Comparison of ENCODE assay signal across 9 cellular contexts in the genomic region with DNA sequence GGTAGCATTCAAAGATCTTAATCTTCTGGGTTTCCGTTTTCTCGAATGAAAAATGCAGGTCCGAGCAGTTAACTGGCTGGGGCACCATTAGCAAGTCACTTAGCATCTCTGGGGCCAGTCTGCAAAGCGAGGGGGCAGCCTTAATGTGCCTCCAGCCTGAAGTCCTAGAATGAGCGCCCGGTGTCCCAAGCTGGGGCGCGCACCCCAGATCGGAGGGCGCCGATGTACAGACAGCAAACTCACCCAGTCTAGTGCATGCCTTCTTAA. TPM values are rescaled to one million over a fixed set of nuclear protein-coding genes. Genes with fewer than 3 reads are reported as not detected.
A peak's percentile ranks its signal among the peaks of the same experiment; 100 is the strongest.
DNase-seq lines count a peak whose midpoint lies in the region; ATAC-seq and TF ChIP-seq lines count a peak whose summit lies in the region.
"Had no signal": no experiment of that assay in that cellular context is flagged by ENCODE, and none has a peak within 500 bp of the region (broad histone marks: within the 10 kb centered on the region; RNA-seq: fewer than 3 reads in every experiment).

A gene (minus strand): TSS at position 235 of the 267 bp plus-strand sequence. CDS start 34,833 bp downstream, outside the sequence.

- H3K4me1 ChIP-seq in left ventricle myocardium inferior (peaks cover 64% of the 10 kb centered on the region), vagina (peaks cover 44% of the 10 kb centered on the region)

- H3K9me3 ChIP-seq in left ventricle myocardium inferior (replicated peaks) (no peaks in the 10 kb centered on the region), vagina (no peaks in the 10 kb centered on the region)

- TF ChIP-seq CTCF in left ventricle myocardium inferior (IDR thresholded peaks at IDR 0.05; ENCODE audit: borderline replicate concordance) (no peak), MCF 10A (IDR thresholded peaks at IDR 0.05; ENCODE audit: unreplicated experiment) (no peak), mesothelial cell of epicardium (IDR thresholded peaks at IDR 0.05; ENCODE audit: unreplicated experiment) (no peak), vagina (IDR thresholded peaks at IDR 0.05) (no peak)

- peaks cover 33% of the 10 kb centered on the region for H3K36me3 Mint-ChIP-seq in MCF 10A (ENCODE audit: insufficient read depth, unreplicated experiment)
- H3K36me3 Mint-ChIP-seq in mesothelial cell of epicardium: peaks cover 6% of the 10 kb centered on the region

- CTCF ChIA-PET in MCF 10A (lab: Yijun Ruan, JAX): interaction anchor here (0.6 to 2.7 kb wide), 10 partner anchors 9 to 48 kb away, joined by 3 to 25 read pairs (median 4); a partner anchor contains a TSS

- H3K4me3 ChIP-seq in left ventricle myocardium inferior (peak within 1 kb of the TSS; percentile 92), vagina (peak within 1 kb of the TSS; percentile 95 to 99)

- H3K27me3 Mint-ChIP-seq in MCF 10A (ENCODE audit: insufficient read depth, unreplicated experiment): no peaks in the 10 kb centered on the region
- no peaks in the 10 kb centered on the region for H3K27me3 Mint-ChIP-seq in mesothelial cell of epicardium (ENCODE audit: low read depth)

- H3K4me1 Mint-ChIP-seq in MCF 10A (ENCODE audit: insufficient read depth, unreplicated experiment) (peaks cover 23% of the 10 kb centered on the region), mesothelial cell of epicardium (peaks cover 15% of the 10 kb centered on the region)

- POLR2A ChIA-PET in MCF 10A (lab: Yijun Ruan, JAX): interaction anchor here (0.6 to 7.2 kb wide), 23 partner anchors 11 to 920 kb away, joined by 3 to 340 read pairs (median 4); a partner anchor contains a TSS

- ATAC-seq in Right ventricle myocardium superior (ENCODE audit: poor library complexity): no peak

- BruUV-seq in MCF 10A (replicated peaks; lab: Mats Ljungman, UMichigan): no TSS peak

- no peaks in the 10 kb centered on the region for H3K27me3 ChIP-seq in left ventricle myocardium inferior (ENCODE audit: low read depth)
- H3K27me3 ChIP-seq in vagina: no peaks in the 10 kb centered on the region

- H3K4me3 Mint-ChIP-seq in MCF 10A (ENCODE audit: unreplicated experiment) (peak within 1 kb of the TSS; percentile 92), mesothelial cell of epicardium (peak within 1 kb of the TSS; percentile 94)

- DNase-seq in left ventricle myocardium inferior: no peak
- DNase-seq in Right ventricle myocardium superior: no peak
- no peak for DNase-seq in MCF 10A (ENCODE audit: unreplicated experiment)
- DNase-seq in mesothelial cell of epicardium (ENCODE audit: low spot score in 2 of 2, unreplicated experiment in 2 of 2): no peak
- no peak for DNase-seq in vagina (ENCODE audit: extremely low spot score in 2 of 2)
- no peak for DNase-seq in NCI-H2029 treated with DMSO at 0.1 percent for 48 hours (lab: John Stamatoyannopoulos, UW)
- DNase-seq in KG1 (lab: John Stamatoyannopoulos, UW): no peak
- no peak for DNase-seq in NCI-H2227 (lab: John Stamatoyannopoulos, UW; ENCODE audit: unreplicated experiment)

- H3K36me3 ChIP-seq in left ventricle myocardium inferior (peaks cover 9% of the 10 kb centered on the region), vagina (peaks cover 0 to 13% of the 10 kb centered on the region in 2 donors)

- H3K9me3 Mint-ChIP-seq in MCF 10A (ENCODE audit: unreplicated experiment) (no peaks in the 10 kb centered on the region), mesothelial cell of epicardium (no peaks in the 10 kb centered on the region)

- no peak for TF ChIP-seq POLR2A in vagina (IDR thresholded peaks at IDR 0.05)

- peak within 1 kb of the TSS; percentile 99 for H3K27ac ChIP-seq in left ventricle myocardium inferior (replicated peaks)
- H3K27ac ChIP-seq in vagina: peak within 1 kb of the TSS; percentile 100

- peak within 1 kb of the TSS; percentile 96 for H3K27ac Mint-ChIP-seq in MCF 10A (ENCODE audit: low read depth, unreplicated experiment)
- H3K27ac Mint-ChIP-seq in mesothelial cell of epicardium: peak within 1 kb of the TSS; percentile 100

- intact Hi-C loops in left ventricle myocardium inferior (cut with micrococcal nuclease): no loop called here
- intact Hi-C loops in Right ventricle myocardium superior (cut with DNase I): no loop called here
- intact Hi-C loops in MCF 10A (cut with micrococcal nuclease): loop anchor here (1.0 kb wide), 1 partner anchor 48 kb away; a partner anchor contains a TSS
- intact Hi-C loops in vagina (cut with DNase I): loop anchor here (2.0 kb wide), 1 partner anchor 18 kb away; no protein-coding TSS in a partner anchor

RNA-seq across cellular contexts. Expression of the gene that starts here (rescaled TPM):
- total RNA-seq in left ventricle myocardium inferior (3.7 TPM), Right ventricle myocardium superior (3.2 TPM), MCF 10A (2022) (0.16 and 0.71 TPM in 2 replicates), mesothelial cell of epicardium (0.66 to 1.3 TPM (median 1.1 TPM) in 3 replicates), vagina (not detected)
- total RNA-seq: lung microvascular endothelial cell had no signal

Comparison
In these comparisons a context has a peak if more than half of its experiments do, and no peak if none do; other contexts are left out.
1. intact Hi-C loops: an anchor here in MCF 10A (1.0 kb wide) and vagina (2.0 kb wide); none called in left ventricle myocardium inferior and Right ventricle myocardium superior.